Comparison of ENCODE assay signal across 1 cellular context in the genomic region with DNA sequence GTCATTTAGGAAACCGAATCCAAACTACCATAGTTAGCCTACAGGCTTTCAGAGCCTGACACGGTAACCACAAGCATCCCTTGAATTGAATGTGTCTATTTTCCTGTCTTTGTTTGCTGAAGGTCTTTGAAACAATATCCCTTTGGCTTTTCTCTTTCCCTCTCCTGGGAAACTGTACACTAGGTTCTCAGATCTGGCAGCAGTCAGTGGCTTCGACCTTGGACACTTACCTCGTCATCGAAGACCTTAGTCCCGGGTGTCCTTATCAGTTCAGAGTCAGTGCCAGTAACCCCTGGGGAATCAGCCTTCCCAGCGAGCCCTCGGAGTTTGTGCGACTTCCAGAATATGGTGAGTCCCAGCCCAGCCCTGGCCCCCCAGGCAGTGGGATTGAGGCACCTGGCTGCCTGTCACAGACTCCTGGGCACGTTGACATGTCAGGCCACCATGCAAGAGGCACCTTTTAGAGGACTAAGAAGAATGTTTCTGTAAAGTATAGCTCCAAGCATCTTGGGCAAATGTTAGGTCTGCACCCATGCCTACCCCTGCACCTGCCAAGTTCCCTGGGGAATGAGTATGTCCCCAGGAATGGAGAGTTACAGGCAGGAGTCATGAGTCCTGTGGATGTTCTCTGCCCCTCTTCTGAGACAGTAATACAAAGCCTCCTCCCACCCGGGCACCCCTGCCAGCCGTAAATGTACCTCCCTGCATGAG.
TF ChIP-seq lines count a peak whose summit lies in the region.

No MANE protein-coding gene starts in this region.

TF ChIP-seq in HepG2, 621 proteins besides CTCF, POLR2A, EP300 and RAD21 (continued from another document and continues in another):
- TF ChIP-seq, protein P1, sequence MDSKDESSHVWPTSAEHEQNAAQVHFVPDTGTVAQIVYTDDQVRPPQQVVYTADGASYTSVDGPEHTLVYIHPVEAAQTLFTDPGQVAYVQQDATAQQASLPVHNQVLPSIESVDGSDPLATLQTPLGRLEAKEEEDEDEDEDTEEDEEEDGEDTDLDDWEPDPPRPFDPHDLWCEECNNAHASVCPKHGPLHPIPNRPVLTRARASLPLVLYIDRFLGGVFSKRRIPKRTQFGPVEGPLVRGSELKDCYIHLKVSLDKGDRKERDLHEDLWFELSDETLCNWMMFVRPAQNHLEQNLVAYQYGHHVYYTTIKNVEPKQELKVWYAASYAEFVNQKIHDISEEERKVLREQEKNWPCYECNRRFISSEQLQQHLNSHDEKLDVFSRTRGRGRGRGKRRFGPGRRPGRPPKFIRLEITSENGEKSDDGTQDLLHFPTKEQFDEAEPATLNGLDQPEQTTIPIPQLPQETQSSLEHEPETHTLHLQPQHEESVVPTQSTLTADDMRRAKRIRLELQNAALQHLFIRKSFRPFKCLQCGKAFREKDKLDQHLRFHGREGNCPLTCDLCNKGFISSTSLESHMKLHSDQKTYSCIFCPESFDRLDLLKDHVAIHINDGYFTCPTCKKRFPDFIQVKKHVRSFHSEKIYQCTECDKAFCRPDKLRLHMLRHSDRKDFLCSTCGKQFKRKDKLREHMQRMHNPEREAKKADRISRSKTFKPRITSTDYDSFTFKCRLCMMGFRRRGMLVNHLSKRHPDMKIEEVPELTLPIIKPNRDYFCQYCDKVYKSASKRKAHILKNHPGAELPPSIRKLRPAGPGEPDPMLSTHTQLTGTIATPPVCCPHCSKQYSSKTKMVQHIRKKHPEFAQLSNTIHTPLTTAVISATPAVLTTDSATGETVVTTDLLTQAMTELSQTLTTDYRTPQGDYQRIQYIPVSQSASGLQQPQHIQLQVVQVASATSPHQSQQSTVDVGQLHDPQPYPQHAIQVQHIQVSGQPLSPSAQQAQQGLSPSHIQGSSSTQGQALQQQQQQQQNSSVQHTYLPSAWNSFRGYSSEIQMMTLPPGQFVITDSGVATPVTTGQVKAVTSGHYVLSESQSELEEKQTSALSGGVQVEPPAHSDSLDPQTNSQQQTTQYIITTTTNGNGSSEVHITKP (CRISPR knock-in tag; IDR thresholded peaks at IDR 0.05; ENCODE audit: low read depth): peak; percentile 59; the same call in 1 of the 2 replicates
- TF ChIP-seq ZBTB21 (CRISPR knock-in tag; IDR thresholded peaks at IDR 0.05) (peak; percentile 45), ZNF788 (CRISPR knock-in tag; IDR thresholded peaks at IDR 0.05; ENCODE audit: borderline replicate concordance) (peak; percentile 21; the same call in 1 of the 2 replicates), ARID2 (CRISPR knock-in tag; IDR thresholded peaks at IDR 0.05; ENCODE audit: borderline replicate concordance) (no peak), SOX5 (CRISPR knock-in tag; IDR thresholded peaks at IDR 0.05; ENCODE audit: borderline replicate concordance) (peak; percentile 96), ZNF207 (IDR thresholded peaks at IDR 0.05; ENCODE audit: borderline replicate concordance) (no peak), FOXO1 (CRISPR knock-in tag; IDR thresholded peaks at IDR 0.05) (peak; percentile 87), CEBPG (CRISPR knock-in tag; IDR thresholded peaks at IDR 0.05) (peak; percentile 12; the same call in 1 of the 2 replicates), ZNF790 (CRISPR knock-in tag; IDR thresholded peaks at IDR 0.05; ENCODE audit: borderline replicate concordance) (no peak), RARA (CRISPR knock-in tag; IDR thresholded peaks at IDR 0.05) (peak; percentile 77), ZNF83 (CRISPR knock-in tag; IDR thresholded peaks at IDR 0.05; ENCODE audit: borderline replicate concordance) (no peak), ZFP90 (CRISPR knock-in tag; IDR thresholded peaks at IDR 0.05; ENCODE audit: borderline replicate concordance) (0 out of 2 replicates have a peak, but pooled peaks have one; percentile 72), ASH2L (IDR thresholded peaks at IDR 0.05; ENCODE audit: insufficient read length, low read depth, low read length) (peak; percentile 3), NCOA2 (CRISPR knock-in tag; IDR thresholded peaks at IDR 0.05) (peak; percentile 81), ZNF432 (CRISPR knock-in tag; IDR thresholded peaks at IDR 0.05; ENCODE audit: borderline replicate concordance) (no peak), ZNF501 (CRISPR knock-in tag; IDR thresholded peaks at IDR 0.05) (no peak; the same call in 1 of the 2 replicates), MIER2 (CRISPR knock-in tag; IDR thresholded peaks at IDR 0.05) (0 out of 2 replicates have a peak, but pooled peaks have one; percentile 27), KDM6A (CRISPR knock-in tag; IDR thresholded peaks at IDR 0.05; ENCODE audit: low read depth) (no peak), ELF3 (CRISPR knock-in tag; IDR thresholded peaks at IDR 0.05) (peak; percentile 63; the same call in 1 of the 2 replicates), SIX4 (CRISPR knock-in tag; IDR thresholded peaks at IDR 0.05) (peak; percentile 95), GTF2F1 (IDR thresholded peaks at IDR 0.05; ENCODE audit: low read length) (0 out of 2 replicates have a peak, but pooled peaks have one; percentile 36), ZNF781 (CRISPR knock-in tag; IDR thresholded peaks at IDR 0.05; ENCODE audit: borderline replicate concordance, not compliant biosample characterization) (no peak), NR2F6 (IDR thresholded peaks at IDR 0.05) (peak; percentile 67; the same call in 1 of the 2 replicates), NR2F6 (CRISPR knock-in tag; IDR thresholded peaks at IDR 0.05) (peak; percentile 81), ZNF136 (CRISPR knock-in tag; IDR thresholded peaks at IDR 0.05; ENCODE audit: low read depth) (no peak), PHF5A (CRISPR knock-in tag; IDR thresholded peaks at IDR 0.05; ENCODE audit: low read depth, unreplicated experiment) (peak; percentile 24), ZNF552 (CRISPR knock-in tag; IDR thresholded peaks at IDR 0.05; ENCODE audit: borderline replicate concordance) (0 out of 2 replicates have a peak, but pooled peaks have one; percentile 33), SRSF4 (IDR thresholded peaks at IDR 0.05; ENCODE audit: low read depth, low read length, poor library complexity, severe bottlenecking) (no peak), REL (CRISPR knock-in tag; conservative IDR thresholded peaks at IDR 0.05) (no peak), DPF2 (CRISPR knock-in tag; IDR thresholded peaks at IDR 0.05; ENCODE audit: borderline replicate concordance, low read depth) (peak; percentile 85), ZNF253 (CRISPR knock-in tag; IDR thresholded peaks at IDR 0.05; ENCODE audit: borderline replicate concordance) (0 out of 2 replicates have a peak, but pooled peaks have one; percentile 50), ZNF549 (CRISPR knock-in tag; IDR thresholded peaks at IDR 0.05) (no peak), STAG1 (CRISPR knock-in tag; IDR thresholded peaks at IDR 0.05) (peak; percentile 26; the same call in 1 of the 2 replicates), ZNF33B (CRISPR knock-in tag; IDR thresholded peaks at IDR 0.05) (0 out of 2 replicates have a peak, but pooled peaks have one; percentile 35), GZF1 (CRISPR knock-in tag; IDR thresholded peaks at IDR 0.05) (0 out of 2 replicates have a peak, but pooled peaks have one; percentile 62), ZNF225 (CRISPR knock-in tag; IDR thresholded peaks at IDR 0.05) (no peak), FOXM1 (CRISPR knock-in tag; IDR thresholded peaks at IDR 0.05) (no peak), HMG20A (CRISPR knock-in tag; IDR thresholded peaks at IDR 0.05; ENCODE audit: borderline replicate concordance) (peak; percentile 76; the same call in 1 of the 2 replicates)
- TF ChIP-seq, protein P2, sequence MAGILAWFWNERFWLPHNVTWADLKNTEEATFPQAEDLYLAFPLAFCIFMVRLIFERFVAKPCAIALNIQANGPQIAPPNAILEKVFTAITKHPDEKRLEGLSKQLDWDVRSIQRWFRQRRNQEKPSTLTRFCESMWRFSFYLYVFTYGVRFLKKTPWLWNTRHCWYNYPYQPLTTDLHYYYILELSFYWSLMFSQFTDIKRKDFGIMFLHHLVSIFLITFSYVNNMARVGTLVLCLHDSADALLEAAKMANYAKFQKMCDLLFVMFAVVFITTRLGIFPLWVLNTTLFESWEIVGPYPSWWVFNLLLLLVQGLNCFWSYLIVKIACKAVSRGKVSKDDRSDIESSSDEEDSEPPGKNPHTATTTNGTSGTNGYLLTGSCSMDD (CRISPR knock-in tag; IDR thresholded peaks at IDR 0.05): no peak
- TF ChIP-seq, protein P3, sequence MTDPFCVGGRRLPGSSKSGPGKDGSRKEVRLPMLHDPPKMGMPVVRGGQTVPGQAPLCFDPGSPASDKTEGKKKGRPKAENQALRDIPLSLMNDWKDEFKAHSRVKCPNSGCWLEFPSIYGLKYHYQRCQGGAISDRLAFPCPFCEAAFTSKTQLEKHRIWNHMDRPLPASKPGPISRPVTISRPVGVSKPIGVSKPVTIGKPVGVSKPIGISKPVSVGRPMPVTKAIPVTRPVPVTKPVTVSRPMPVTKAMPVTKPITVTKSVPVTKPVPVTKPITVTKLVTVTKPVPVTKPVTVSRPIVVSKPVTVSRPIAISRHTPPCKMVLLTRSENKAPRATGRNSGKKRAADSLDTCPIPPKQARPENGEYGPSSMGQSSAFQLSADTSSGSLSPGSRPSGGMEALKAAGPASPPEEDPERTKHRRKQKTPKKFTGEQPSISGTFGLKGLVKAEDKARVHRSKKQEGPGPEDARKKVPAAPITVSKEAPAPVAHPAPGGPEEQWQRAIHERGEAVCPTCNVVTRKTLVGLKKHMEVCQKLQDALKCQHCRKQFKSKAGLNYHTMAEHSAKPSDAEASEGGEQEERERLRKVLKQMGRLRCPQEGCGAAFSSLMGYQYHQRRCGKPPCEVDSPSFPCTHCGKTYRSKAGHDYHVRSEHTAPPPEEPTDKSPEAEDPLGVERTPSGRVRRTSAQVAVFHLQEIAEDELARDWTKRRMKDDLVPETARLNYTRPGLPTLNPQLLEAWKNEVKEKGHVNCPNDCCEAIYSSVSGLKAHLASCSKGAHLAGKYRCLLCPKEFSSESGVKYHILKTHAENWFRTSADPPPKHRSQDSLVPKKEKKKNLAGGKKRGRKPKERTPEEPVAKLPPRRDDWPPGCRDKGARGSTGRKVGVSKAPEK (CRISPR knock-in tag; IDR thresholded peaks at IDR 0.05; ENCODE audit: borderline replicate concordance): 0 out of 2 replicates have a peak, but pooled peaks have one; percentile 68
- TF ChIP-seq, protein P4, sequence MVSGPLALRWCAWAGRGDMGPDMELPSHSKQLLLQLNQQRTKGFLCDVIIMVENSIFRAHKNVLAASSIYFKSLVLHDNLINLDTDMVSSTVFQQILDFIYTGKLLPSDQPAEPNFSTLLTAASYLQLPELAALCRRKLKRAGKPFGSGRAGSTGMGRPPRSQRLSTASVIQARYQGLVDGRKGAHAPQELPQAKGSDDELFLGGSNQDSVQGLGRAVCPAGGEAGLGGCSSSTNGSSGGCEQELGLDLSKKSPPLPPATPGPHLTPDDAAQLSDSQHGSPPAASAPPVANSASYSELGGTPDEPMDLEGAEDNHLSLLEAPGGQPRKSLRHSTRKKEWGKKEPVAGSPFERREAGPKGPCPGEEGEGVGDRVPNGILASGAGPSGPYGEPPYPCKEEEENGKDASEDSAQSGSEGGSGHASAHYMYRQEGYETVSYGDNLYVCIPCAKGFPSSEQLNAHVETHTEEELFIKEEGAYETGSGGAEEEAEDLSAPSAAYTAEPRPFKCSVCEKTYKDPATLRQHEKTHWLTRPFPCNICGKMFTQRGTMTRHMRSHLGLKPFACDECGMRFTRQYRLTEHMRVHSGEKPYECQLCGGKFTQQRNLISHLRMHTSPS (CRISPR knock-in tag; IDR thresholded peaks at IDR 0.05; ENCODE audit: low read depth): no peak
- TF ChIP-seq, protein P5, sequence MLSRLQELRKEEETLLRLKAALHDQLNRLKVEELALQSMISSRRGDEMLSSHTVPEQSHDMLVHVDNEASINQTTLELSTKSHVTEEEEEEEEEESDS (CRISPR knock-in tag; IDR thresholded peaks at IDR 0.05; ENCODE audit: borderline replicate concordance): no peak
- TF ChIP-seq, protein P6, sequence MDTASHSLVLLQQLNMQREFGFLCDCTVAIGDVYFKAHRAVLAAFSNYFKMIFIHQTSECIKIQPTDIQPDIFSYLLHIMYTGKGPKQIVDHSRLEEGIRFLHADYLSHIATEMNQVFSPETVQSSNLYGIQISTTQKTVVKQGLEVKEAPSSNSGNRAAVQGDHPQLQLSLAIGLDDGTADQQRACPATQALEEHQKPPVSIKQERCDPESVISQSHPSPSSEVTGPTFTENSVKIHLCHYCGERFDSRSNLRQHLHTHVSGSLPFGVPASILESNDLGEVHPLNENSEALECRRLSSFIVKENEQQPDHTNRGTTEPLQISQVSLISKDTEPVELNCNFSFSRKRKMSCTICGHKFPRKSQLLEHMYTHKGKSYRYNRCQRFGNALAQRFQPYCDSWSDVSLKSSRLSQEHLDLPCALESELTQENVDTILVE (CRISPR knock-in tag; IDR thresholded peaks at IDR 0.05): 0 out of 2 replicates have a peak, but pooled peaks have one; percentile 54
- TF ChIP-seq, protein P7, sequence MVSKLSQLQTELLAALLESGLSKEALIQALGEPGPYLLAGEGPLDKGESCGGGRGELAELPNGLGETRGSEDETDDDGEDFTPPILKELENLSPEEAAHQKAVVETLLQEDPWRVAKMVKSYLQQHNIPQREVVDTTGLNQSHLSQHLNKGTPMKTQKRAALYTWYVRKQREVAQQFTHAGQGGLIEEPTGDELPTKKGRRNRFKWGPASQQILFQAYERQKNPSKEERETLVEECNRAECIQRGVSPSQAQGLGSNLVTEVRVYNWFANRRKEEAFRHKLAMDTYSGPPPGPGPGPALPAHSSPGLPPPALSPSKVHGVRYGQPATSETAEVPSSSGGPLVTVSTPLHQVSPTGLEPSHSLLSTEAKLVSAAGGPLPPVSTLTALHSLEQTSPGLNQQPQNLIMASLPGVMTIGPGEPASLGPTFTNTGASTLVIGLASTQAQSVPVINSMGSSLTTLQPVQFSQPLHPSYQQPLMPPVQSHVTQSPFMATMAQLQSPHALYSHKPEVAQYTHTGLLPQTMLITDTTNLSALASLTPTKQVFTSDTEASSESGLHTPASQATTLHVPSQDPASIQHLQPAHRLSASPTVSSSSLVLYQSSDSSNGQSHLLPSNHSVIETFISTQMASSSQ (IDR thresholded peaks at IDR 0.05; ENCODE audit: low read depth): peak; percentile 46; the same call in 1 of the 2 replicates
- TF ChIP-seq, protein P7 (CRISPR knock-in tag; IDR thresholded peaks at IDR 0.05; ENCODE audit: borderline replicate concordance): peak; percentile 72; the same call in 1 of the 2 replicates
- TF ChIP-seq, protein P8, sequence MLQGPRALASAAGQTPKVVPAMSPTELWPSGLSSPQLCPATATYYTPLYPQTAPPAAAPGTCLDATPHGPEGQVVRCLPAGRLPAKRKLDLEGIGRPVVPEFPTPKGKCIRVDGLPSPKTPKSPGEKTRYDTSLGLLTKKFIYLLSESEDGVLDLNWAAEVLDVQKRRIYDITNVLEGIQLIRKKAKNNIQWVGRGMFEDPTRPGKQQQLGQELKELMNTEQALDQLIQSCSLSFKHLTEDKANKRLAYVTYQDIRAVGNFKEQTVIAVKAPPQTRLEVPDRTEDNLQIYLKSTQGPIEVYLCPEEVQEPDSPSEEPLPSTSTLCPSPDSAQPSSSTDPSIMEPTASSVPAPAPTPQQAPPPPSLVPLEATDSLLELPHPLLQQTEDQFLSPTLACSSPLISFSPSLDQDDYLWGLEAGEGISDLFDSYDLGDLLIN (CRISPR knock-in tag; IDR thresholded peaks at IDR 0.05; ENCODE audit: borderline replicate concordance): no peak
